In the genomic region with DNA sequence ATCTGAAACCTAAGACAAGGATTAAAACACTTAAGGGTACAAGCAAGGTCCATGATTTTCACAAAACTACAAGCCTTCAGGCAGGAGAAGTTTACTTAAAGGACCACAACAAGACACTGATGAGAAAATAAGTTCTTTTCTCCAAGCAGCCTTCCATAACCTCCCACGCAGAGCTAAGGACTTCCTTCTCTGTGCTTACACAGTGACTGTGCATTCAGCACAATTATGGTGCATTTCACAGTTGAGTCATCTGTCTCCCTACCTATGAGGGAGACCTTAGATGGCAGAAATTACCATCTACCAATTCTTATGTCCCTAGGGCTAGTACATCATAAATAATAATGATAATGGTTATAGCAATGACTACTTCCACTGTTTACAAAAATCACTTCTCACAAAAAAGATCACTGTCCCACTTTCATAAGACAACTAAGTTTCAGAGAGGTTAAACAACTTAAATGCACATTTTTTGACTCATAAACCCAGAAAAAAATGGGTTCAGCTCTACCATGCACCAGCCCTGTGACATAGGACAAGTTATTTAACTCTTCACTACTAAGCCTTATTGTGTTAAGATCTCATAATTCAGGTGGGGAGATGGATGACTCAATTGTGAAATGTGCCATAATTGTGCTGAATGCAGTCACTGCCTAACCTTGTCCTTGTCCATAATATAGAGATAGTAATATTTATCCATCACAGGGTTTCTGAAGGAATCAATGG, we compare ENCODE assay signal across 1 cellular context.
TF ChIP-seq lines count a peak whose summit lies in the region.

No MANE protein-coding gene starts in this region.

TF ChIP-seq in HepG2, 621 proteins besides CTCF, POLR2A, EP300 and RAD21 (continued from another document):
- TF ChIP-seq, protein P1, sequence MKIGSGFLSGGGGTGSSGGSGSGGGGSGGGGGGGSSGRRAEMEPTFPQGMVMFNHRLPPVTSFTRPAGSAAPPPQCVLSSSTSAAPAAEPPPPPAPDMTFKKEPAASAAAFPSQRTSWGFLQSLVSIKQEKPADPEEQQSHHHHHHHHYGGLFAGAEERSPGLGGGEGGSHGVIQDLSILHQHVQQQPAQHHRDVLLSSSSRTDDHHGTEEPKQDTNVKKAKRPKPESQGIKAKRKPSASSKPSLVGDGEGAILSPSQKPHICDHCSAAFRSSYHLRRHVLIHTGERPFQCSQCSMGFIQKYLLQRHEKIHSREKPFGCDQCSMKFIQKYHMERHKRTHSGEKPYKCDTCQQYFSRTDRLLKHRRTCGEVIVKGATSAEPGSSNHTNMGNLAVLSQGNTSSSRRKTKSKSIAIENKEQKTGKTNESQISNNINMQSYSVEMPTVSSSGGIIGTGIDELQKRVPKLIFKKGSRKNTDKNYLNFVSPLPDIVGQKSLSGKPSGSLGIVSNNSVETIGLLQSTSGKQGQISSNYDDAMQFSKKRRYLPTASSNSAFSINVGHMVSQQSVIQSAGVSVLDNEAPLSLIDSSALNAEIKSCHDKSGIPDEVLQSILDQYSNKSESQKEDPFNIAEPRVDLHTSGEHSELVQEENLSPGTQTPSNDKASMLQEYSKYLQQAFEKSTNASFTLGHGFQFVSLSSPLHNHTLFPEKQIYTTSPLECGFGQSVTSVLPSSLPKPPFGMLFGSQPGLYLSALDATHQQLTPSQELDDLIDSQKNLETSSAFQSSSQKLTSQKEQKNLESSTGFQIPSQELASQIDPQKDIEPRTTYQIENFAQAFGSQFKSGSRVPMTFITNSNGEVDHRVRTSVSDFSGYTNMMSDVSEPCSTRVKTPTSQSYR (CRISPR knock-in tag; IDR thresholded peaks at IDR 0.05; ENCODE audit: borderline replicate concordance), result no peak
- TF ChIP-seq, protein P2, sequence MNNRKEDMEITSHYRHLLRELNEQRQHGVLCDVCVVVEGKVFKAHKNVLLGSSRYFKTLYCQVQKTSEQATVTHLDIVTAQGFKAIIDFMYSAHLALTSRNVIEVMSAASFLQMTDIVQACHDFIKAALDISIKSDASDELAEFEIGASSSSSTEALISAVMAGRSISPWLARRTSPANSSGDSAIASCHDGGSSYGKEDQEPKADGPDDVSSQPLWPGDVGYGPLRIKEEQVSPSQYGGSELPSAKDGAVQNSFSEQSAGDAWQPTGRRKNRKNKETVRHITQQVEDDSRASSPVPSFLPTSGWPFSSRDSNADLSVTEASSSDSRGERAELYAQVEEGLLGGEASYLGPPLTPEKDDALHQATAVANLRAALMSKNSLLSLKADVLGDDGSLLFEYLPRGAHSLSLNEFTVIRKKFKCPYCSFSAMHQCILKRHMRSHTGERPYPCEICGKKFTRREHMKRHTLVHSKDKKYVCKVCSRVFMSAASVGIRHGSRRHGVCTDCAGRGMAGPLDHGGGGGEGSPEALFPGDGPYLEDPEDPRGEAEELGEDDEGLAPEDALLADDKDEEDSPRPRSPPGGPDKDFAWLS (CRISPR knock-in tag; IDR thresholded peaks at IDR 0.05; ENCODE audit: borderline replicate concordance), result no peak
TF ChIP-seq in HepG2: peak in this region for 0.
